Comparison of ENCODE assay signal across 22 cellular contexts in genomic region chr9:127598839-127599549, GRCh38. TPM values are rescaled to one million over a fixed set of nuclear protein-coding genes. Genes with fewer than 3 reads are reported as not detected.
DNase-seq lines count a peak whose midpoint lies in the region; ATAC-seq and TF ChIP-seq lines count a peak whose summit lies in the region.
"Had no signal": no experiment of that assay in that cellular context is flagged by ENCODE, and none has a peak within 500 bp of the region (broad histone marks: within the 10 kb centered on the region; RNA-seq: fewer than 3 reads in every experiment).

No MANE protein-coding gene starts in this region.

- H3K4me1 ChIP-seq in adipocyte (ENCODE audit: control insufficient read depth, insufficient read depth, low read length) (peaks cover 10% of the 10 kb centered on the region), uterus (no peaks in the 10 kb centered on the region)
- H3K4me1 ChIP-seq: tibial artery had no signal

- H3K4me3 Mint-ChIP-seq in nephron: no peak overlapping the region
- H3K4me3 Mint-ChIP-seq: CD4-positive, alpha-beta memory T cell had no signal

- intact Hi-C loops in uterus (cut with DNase I; ENCODE audit: low total_unique reads): loop anchor here (5.0 to 10.0 kb wide), 2 partner anchors 126 to 323 kb away; no protein-coding TSS in a partner anchor

- H3K27me3 Mint-ChIP-seq in nephron (ENCODE audit: low read depth): no peaks in the 10 kb centered on the region
- H3K27me3 Mint-ChIP-seq: CD4-positive, alpha-beta memory T cell had no signal

- H3K27ac ChIP-seq in uterus: no peak overlapping the region
- H3K27ac ChIP-seq: KMS-11, tibial artery had no signal

- H3K27ac Mint-ChIP-seq in nephron: peak overlapping the region; percentile 1 to 78 (median 21)

- H3K27me3 ChIP-seq in adipocyte (replicated peaks; ENCODE audit: control insufficient read depth, insufficient read depth, low read length) (no peaks in the 10 kb centered on the region), uterus (no peaks in the 10 kb centered on the region)
- H3K27me3 ChIP-seq: tibial artery had no signal

- H3K9ac ChIP-seq in adipocyte (ENCODE audit: low read length): no peak overlapping the region
- H3K9ac ChIP-seq: KMS-11 had no signal

- peak; percentile 2 for DNase-seq in NCI-H146 (lab: John Stamatoyannopoulos, UW)
- DNase-seq in NCI-H146 treated with DMSO at 0.1 percent for 48 hours (lab: John Stamatoyannopoulos, UW; ENCODE audit: unreplicated experiment): no peak
- DNase-seq in NCI-H2171 (lab: John Stamatoyannopoulos, UW): peak; percentile 89
- DNase-seq in adipocyte (ENCODE audit: low read depth): peak; percentile 70
- DNase-seq in DMS53 treated with DMSO at 0.1 percent for 48 hours (lab: John Stamatoyannopoulos, UW; ENCODE audit: unreplicated experiment): no peak
- no peak for DNase-seq in uterus
- DNase-seq: ACHN; activated CD4-positive, alpha-beta T cell treated with anti-CD3 and anti-CD28 coated beads for 1 hour; activated effector memory CD4-positive, alpha-beta T cell treated with anti-CD3 and anti-CD28 coated beads, Interleukin-2, amount 50 U/mL, for 16 hours; amygdala; caudate nucleus; CD4-positive, alpha-beta memory T cell; DMS79 treated with DMSO at 0.1 percent for 48 hours; NCI-H1092 treated with DMSO at 0.1 percent for 48 hours; NCI-H2227 treated with DMSO at 0.1 percent for 48 hours; stimulated activated naive CD4-positive, alpha-beta T cell; T-helper 2 cell; tibial artery had no signal

- H3K36me3 ChIP-seq in adipocyte (ENCODE audit: control insufficient read depth, insufficient read depth, low read length, severe bottlenecking): no peaks in the 10 kb centered on the region
- no peaks in the 10 kb centered on the region for H3K36me3 ChIP-seq in uterus
- H3K36me3 ChIP-seq: tibial artery had no signal

- H3K4me3 ChIP-seq in adipocyte (ENCODE audit: low read length) (no peak overlapping the region), uterus (no peak overlapping the region)
- H3K4me3 ChIP-seq: tibial artery had no signal

- no peaks in the 10 kb centered on the region for H3K36me3 Mint-ChIP-seq in nephron (ENCODE audit: low read depth)
- H3K36me3 Mint-ChIP-seq: CD4-positive, alpha-beta memory T cell had no signal

- ATAC-seq in GM18909 (IDR thresholded peaks at IDR 0.05; ENCODE audit: poor library complexity, unreplicated experiment): no peak
- ATAC-seq: Right ventricle myocardium inferior had no signal

- no peaks in the 10 kb centered on the region for H3K9me3 Mint-ChIP-seq in nephron
- H3K9me3 Mint-ChIP-seq: CD4-positive, alpha-beta memory T cell had no signal

- no peak for TF ChIP-seq POLR2A in uterus (IDR thresholded peaks at IDR 0.05)

- no peaks in the 10 kb centered on the region for H3K4me1 Mint-ChIP-seq in nephron
- H3K4me1 Mint-ChIP-seq: CD4-positive, alpha-beta memory T cell had no signal

- TF ChIP-seq CTCF in nephron (IDR thresholded peaks at IDR 0.05; ENCODE audit: unreplicated experiment in 3 of 3) (no peak), uterus (IDR thresholded peaks at IDR 0.05) (no peak)

- H3K9me3 ChIP-seq in adipocyte (ENCODE audit: control insufficient read depth, low read length) (no peaks in the 10 kb centered on the region), uterus (no peaks in the 10 kb centered on the region)
- H3K9me3 ChIP-seq: tibial artery had no signal

RNA-seq across cellular contexts. Expression of gene STXBP1, which starts 13.1 kb away (rescaled TPM):
- 100 to 1,000 TPM in 2 of 4 donors, 10 to 100 TPM in 2; 46.6 to 147 (median 99.5) TPM for total RNA-seq in uterus

Comparison
In these comparisons a context has a peak if more than half of its experiments do, and no peak if none do; other contexts are left out.
1. DNase-seq: peak in NCI-H146 (single experiment), NCI-H2171 (single experiment) and adipocyte (single experiment); none in NCI-H146 treated with DMSO at 0.1 percent for 48 hours (single experiment), DMS53 treated with DMSO at 0.1 percent for 48 hours (single experiment) and uterus (0 of 2).